In the genomic region with DNA sequence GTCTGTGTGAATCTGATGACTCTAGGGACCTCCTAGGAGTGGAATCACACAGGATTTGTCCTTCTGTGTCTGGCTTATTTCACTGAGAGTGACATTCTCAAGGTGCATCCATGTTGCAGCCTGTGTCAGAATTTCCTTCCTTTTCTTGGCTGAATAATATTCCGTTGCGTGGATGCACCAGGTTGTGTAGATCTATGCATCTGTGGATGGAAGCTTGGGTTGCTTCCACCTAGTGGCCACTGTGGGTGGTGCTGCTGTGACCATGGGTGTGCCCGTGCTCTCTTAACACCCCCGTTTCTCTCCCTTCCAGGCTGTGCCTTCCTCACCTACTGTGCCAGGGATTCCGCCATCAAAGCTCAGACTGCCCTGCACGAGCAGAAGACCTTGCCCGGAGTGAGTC, we compare ENCODE assay signal across 8 cellular contexts. TPM values are rescaled to one million over a fixed set of nuclear protein-coding genes. Genes with fewer than 3 reads are reported as not detected.
DNase-seq lines count a peak whose midpoint lies in the region; ATAC-seq and TF ChIP-seq lines count a peak whose summit lies in the region.

No MANE protein-coding gene starts in this region.

- WGBS in testis, 2 donors = 52 to 71% methylated on average over 7 of the region's 7 CpGs

- no peaks in the 10 kb centered on the region for H4K20me1 ChIP-seq in KMS-11 (ENCODE audit: insufficient read depth)

- DNase-seq in AG20443 (ENCODE audit: low spot score) = peak; percentile 67
- DNase-seq in activated T-cell treated with anti-CD3 and anti-CD28 coated beads for 24 hours (ENCODE audit: low read depth) = peak; percentile 36
- DNase-seq in right atrium auricular region (ENCODE audit: low spot score) = no peak
- DNase-seq in testis = no peak
- DNase-seq in EL = no peak
- no peak for DNase-seq in NCI-H2171 (lab: John Stamatoyannopoulos, UW)

- no peak overlapping the region for H3K9ac ChIP-seq in KMS-11

- H3K4me1 ChIP-seq in KMS-11 (ENCODE audit: low read depth, poor library complexity, severe bottlenecking) = no peaks in the 10 kb centered on the region
- H3K4me1 ChIP-seq in right atrium auricular region = no peaks in the 10 kb centered on the region
- H3K4me1 ChIP-seq in testis = no peaks in the 10 kb centered on the region

- H3K27ac ChIP-seq in KMS-11 = no peak overlapping the region
- H3K27ac ChIP-seq in right atrium auricular region = no peak overlapping the region
- no peak overlapping the region for H3K27ac ChIP-seq in testis

- ATAC-seq in HG03354 (IDR thresholded peaks at IDR 0.05; ENCODE audit: poor library complexity, severe bottlenecking, unreplicated experiment) = no peak

- H3K4me3 ChIP-seq in KMS-11 (IDR thresholded peaks at IDR 0.05; ENCODE audit: insufficient read depth, low read depth, low read length) = no peak overlapping the region
- no peak overlapping the region for H3K4me3 ChIP-seq in right atrium auricular region
- H3K4me3 ChIP-seq in testis = no peak overlapping the region

- peak; percentile 60 for TF ChIP-seq CTCF in KMS-11 (conservative IDR thresholded peaks at IDR 0.05; ENCODE audit: low read depth, low read length)
- peak; percentile 17 to 57 for TF ChIP-seq CTCF in right atrium auricular region (IDR thresholded peaks at IDR 0.05)
- peak in 2 of 3 experiments; percentile 52 for TF ChIP-seq CTCF in testis (IDR thresholded peaks at IDR 0.05)

- no peak overlapping the region for H2AFZ ChIP-seq in KMS-11 (ENCODE audit: low read depth)

- H3K79me2 ChIP-seq in KMS-11 (ENCODE audit: insufficient read depth, low read depth) = no peaks in the 10 kb centered on the region

- intact Hi-C loops in testis (cut with DNase I; ENCODE audit: low total_unique reads) = no loop called here

- no peak for TF ChIP-seq POLR2A in testis (IDR thresholded peaks at IDR 0.05)

- peaks cover 0 to 8% of the 10 kb centered on the region in 2 donors for H3K9me3 ChIP-seq in right atrium auricular region
- no peaks in the 10 kb centered on the region for H3K9me3 ChIP-seq in testis

- no peaks in the 10 kb centered on the region for H3K36me3 ChIP-seq in KMS-11 (ENCODE audit: insufficient read depth)
- no peaks in the 10 kb centered on the region for H3K36me3 ChIP-seq in right atrium auricular region
- H3K36me3 ChIP-seq in testis (ENCODE audit: low read depth, missing control alignments) = no peaks in the 10 kb centered on the region

- H3K27me3 ChIP-seq in KMS-11 (ENCODE audit: insufficient read depth, low read depth) (peaks cover 52% of the 10 kb centered on the region; the same call in 1 of the 2 replicates), right atrium auricular region (no peaks in the 10 kb centered on the region), testis (no peaks in the 10 kb centered on the region)

- H3K4me2 ChIP-seq in KMS-11 = no peak overlapping the region

RNA-seq across cellular contexts. Expression of a gene that starts 26.2 kb away (rescaled TPM):
- total RNA-seq in right atrium auricular region (under 1 TPM in 1 of 2 donors, not detected in 1; 0.08 TPM), testis (1 to 10 TPM; 3.1 to 8.7 TPM)
- 6.6 TPM for polyA plus RNA-seq in testis (ENCODE audit: insufficient read depth, low read depth, low replicate concordance)

Comparison
In these comparisons a context has a peak if more than half of its experiments do, and no peak if none do; other contexts are left out.
1. DNase-seq: peak in AG20443 (single experiment) and activated T-cell treated with anti-CD3 and anti-CD28 coated beads for 24 hours (single experiment); none in right atrium auricular region (single experiment), testis (single experiment), EL (single experiment) and NCI-H2171 (single experiment).
2. Peak in every context shown above with its lines, with median percentiles within 50 percentile points of each other: CTCF ChIP-seq.